In the genomic region with DNA sequence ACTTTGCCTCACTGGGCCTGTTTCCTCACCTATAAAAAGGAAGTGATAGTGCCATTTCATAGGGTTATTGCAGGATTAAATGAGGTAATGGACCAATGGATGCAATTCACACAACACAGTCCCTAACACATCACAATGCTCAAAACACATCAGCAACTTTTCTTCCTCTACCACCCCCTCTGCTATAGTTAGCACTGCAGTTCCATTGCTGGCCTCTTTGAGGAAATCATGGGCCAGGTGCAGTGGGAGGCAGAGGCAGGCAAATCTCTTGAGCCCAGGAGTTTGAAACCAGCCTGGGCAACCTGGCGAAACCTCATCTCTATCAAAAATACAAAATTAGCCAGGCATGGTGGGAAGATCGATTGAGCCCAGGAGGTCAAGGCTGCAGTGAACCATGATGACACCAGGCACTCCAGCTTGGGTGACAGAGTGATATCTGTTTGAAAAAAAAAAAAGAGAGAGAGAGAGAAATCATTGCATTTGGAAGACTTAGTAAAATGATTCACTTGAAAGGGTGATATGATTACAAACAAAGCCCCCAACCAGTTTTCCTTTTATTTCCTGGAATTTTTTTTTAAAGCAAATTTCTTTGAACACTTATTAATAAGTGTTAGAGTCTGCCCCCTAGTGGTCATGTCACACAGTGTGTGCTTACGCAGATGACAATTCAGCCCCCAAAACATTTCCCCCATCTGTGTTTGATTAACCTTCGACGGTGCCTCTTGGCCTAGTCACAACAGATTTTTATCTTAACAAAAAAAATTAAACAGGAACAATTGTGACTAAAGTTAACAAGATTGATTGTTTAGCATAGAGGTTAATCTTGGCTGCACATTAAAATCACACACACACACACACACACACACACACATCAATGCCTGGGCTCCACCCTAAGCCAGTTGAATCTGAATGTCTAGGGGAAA, we compare ENCODE assay signal across 8 cellular contexts.
A peak's percentile ranks its signal among the peaks of the same experiment; 100 is the strongest.
DNase-seq lines count a peak whose midpoint lies in the region; ATAC-seq and TF ChIP-seq lines count a peak whose summit lies in the region.

No MANE protein-coding gene starts in this region.

- TF ChIP-seq CTCF in A673 (conservative IDR thresholded peaks at IDR 0.05; ENCODE audit: low read depth, low read length) (peak; percentile 91), PC-3 (conservative IDR thresholded peaks at IDR 0.05; ENCODE audit: low read depth, low read length) (peak; percentile 90), mammary epithelial cell (conservative IDR thresholded peaks at IDR 0.05 in 1 of 2, IDR thresholded peaks at IDR 0.05 in 1 of 2; ENCODE audit: extremely low read depth in 1 of 2, insufficient read depth in 1 of 2, low read depth in 1 of 2, low read length in 2 of 2) (peak; percentile 75), testis (IDR thresholded peaks at IDR 0.05) (peak; percentile 22 to 90 (median 49))

- BruUV-seq in A673 (replicated peaks; lab: Mats Ljungman, UMichigan), result no TSS peak
- no TSS peak for BruUV-seq in PC-3 (replicated peaks; lab: Mats Ljungman, UMichigan)
- no TSS peak for BruUV-seq in mammary epithelial cell (replicated peaks; lab: Mats Ljungman, UMichigan)

- H3K9me3 ChIP-seq in A673 (ENCODE audit: low read depth, low read length, poor library complexity, severe bottlenecking) (no peaks in the 10 kb centered on the region), PC-3 (ENCODE audit: low read length) (no peaks in the 10 kb centered on the region), mammary epithelial cell (replicated peaks; ENCODE audit: insufficient read depth, low read length) (no peaks in the 10 kb centered on the region), testis (no peaks in the 10 kb centered on the region)

- H3K27me3 ChIP-seq in A673 (replicated peaks; ENCODE audit: insufficient read depth, low read depth, low read length, poor library complexity) (peaks cover 27% of the 10 kb centered on the region), PC-3 (ENCODE audit: low read length) (peaks cover 87% of the 10 kb centered on the region), mammary epithelial cell (ENCODE audit: insufficient read depth, low read length) (no peaks in the 10 kb centered on the region), testis (no peaks in the 10 kb centered on the region)

- POLR2A ChIA-PET in A673 (lab: Charles Lee; ENCODE audit: low non-redundant PET) (no interaction called here), PC-3 (lab: Charles Lee; ENCODE audit: unreplicated experiment) (no interaction called here)

- ATAC-seq in HG03280 (IDR thresholded peaks at IDR 0.05; ENCODE audit: unreplicated experiment) (peak; percentile 64), PC-3 (peak; percentile 58), left lobe of liver (peak; percentile 73)

- intact Hi-C loops in A673 (cut with micrococcal nuclease; ENCODE audit: unreplicated experiment) (no loop called here), PC-3 (cut with micrococcal nuclease) (no loop called here), mammary epithelial cell (cut with micrococcal nuclease) (loop anchor here (1.0 kb wide), 2 partner anchors 32 to 82 kb away; no protein-coding TSS in a partner anchor), testis (cut with DNase I; ENCODE audit: low total_unique reads) (no loop called here)

- dilution Hi-C loops in mammary epithelial cell (cut with HindIII; ENCODE audit: low sequenced_read_pairs), result no loop called here

- H3K4me3 ChIP-seq in A673 (ENCODE audit: low read depth, low read length, poor library complexity, severe bottlenecking) (no peak overlapping the region), PC-3 (ENCODE audit: low read length) (no peak overlapping the region), mammary epithelial cell (replicated peaks in 1 of 3; ENCODE audit: insufficient read depth in 1 of 3, low read depth in 2 of 3, low read length in 3 of 3) (no peak overlapping the region), testis (no peak overlapping the region)

- no peaks in the 10 kb centered on the region for H3F3A ChIP-seq in PC-3 (ENCODE audit: low read length, unreplicated experiment)

- CTCF ChIA-PET in A673 (lab: Charles Lee) (no interaction called here), PC-3 (lab: Charles Lee) (interaction anchor here (0.6 kb wide), 1 partner anchor 62 kb away, joined by 3 read pairs; no protein-coding TSS in a partner anchor), mammary epithelial cell (lab: Charles Lee; ENCODE audit: low non-redundant PET) (no interaction called here)

- H3K4me2 ChIP-seq in PC-3 (ENCODE audit: low read length) (no peak overlapping the region), mammary epithelial cell (ENCODE audit: insufficient read depth, low read depth, low read length) (no peak overlapping the region)

- H3K36me3 ChIP-seq in A673 (ENCODE audit: insufficient read depth, low read length, poor library complexity, severe bottlenecking) (no peaks in the 10 kb centered on the region), PC-3 (ENCODE audit: low read depth, low read length) (no peaks in the 10 kb centered on the region), mammary epithelial cell (ENCODE audit: insufficient read depth, low read length) (no peaks in the 10 kb centered on the region), testis (ENCODE audit: low read depth, missing control alignments) (no peaks in the 10 kb centered on the region)

- no peaks in the 10 kb centered on the region for H3K4me1 ChIP-seq in A673 (ENCODE audit: insufficient read depth, low read length, poor library complexity, severe bottlenecking)
- H3K4me1 ChIP-seq in PC-3 (ENCODE audit: insufficient read depth, low read length), result no peaks in the 10 kb centered on the region
- no peaks in the 10 kb centered on the region for H3K4me1 ChIP-seq in mammary epithelial cell (ENCODE audit: insufficient read depth, low read length)
- H3K4me1 ChIP-seq in testis, result no peaks in the 10 kb centered on the region

- WGBS in mammary epithelial cell (ENCODE audit: low coverage, missing lambda C conversion rate), result 9% methylated on average over 5 of the region's 5 CpGs
- 45 to 51% methylated on average over 5 of the region's 5 CpGs for WGBS in testis, 2 donors

- H2AFZ ChIP-seq in PC-3 (ENCODE audit: low read length) (no peak overlapping the region), mammary epithelial cell (ENCODE audit: low read depth, low read length) (no peak overlapping the region)

- H3K9me2 ChIP-seq in PC-3 (replicated peaks; ENCODE audit: low read length), result no peaks in the 10 kb centered on the region

- DNase-seq in A673 (ENCODE audit: low spot score) (peak; percentile 67), GM03348 (ENCODE audit: low spot score) (peak; percentile 45), PC-3 (peak; percentile 57), mammary epithelial cell (peak; percentile 7), left lobe of liver (ENCODE audit: low spot score) (no peak), testis (peak; percentile 50), islet precursor cell (no peak)

- H3K27ac ChIP-seq in A673 (ENCODE audit: low read depth, low read length, poor library complexity, severe bottlenecking), result no peak overlapping the region
- H3K27ac ChIP-seq in PC-3 (ENCODE audit: low read length), result no peak overlapping the region
- H3K27ac ChIP-seq in mammary epithelial cell (ENCODE audit: insufficient read depth, low read depth, low read length), result no peak overlapping the region
- H3K27ac ChIP-seq in testis, result no peak overlapping the region

- H3K79me2 ChIP-seq in PC-3 (ENCODE audit: low read length), result no peaks in the 10 kb centered on the region
- H3K79me2 ChIP-seq in mammary epithelial cell (ENCODE audit: insufficient read depth, low read length), result no peaks in the 10 kb centered on the region

- no peak for TF ChIP-seq POLR2A in testis (IDR thresholded peaks at IDR 0.05)

- H4K20me1 ChIP-seq in PC-3 (ENCODE audit: low read length) (no peaks in the 10 kb centered on the region), mammary epithelial cell (ENCODE audit: insufficient read depth, low read length) (no peaks in the 10 kb centered on the region)

- in situ Hi-C loops in mammary epithelial cell (cut with MboI; ENCODE audit: low sequenced_read_pairs in 2 of 2), result no loop called here

- H3K9ac ChIP-seq in PC-3 (ENCODE audit: low read length), result no peak overlapping the region
- H3K9ac ChIP-seq in mammary epithelial cell (ENCODE audit: insufficient read depth, low read length), result no peak overlapping the region

Comparison
In these comparisons a context has a peak if more than half of its experiments do, and no peak if none do; other contexts are left out.
1. DNase-seq: peak in A673 (single experiment), GM03348 (single experiment), PC-3 (single experiment), mammary epithelial cell (single experiment) and testis (single experiment); none in left lobe of liver (single experiment) and islet precursor cell (single experiment).
2. Peak in every context shown above with its lines, with median percentiles within 50 percentile points of each other: CTCF ChIP-seq and ATAC-seq.